In genomic region chr10:122089343-122090015, GRCh38 we compare ENCODE assay signal across 17 cellular contexts.
DNase-seq lines count a peak whose midpoint lies in the region; ATAC-seq and TF ChIP-seq lines count a peak whose summit lies in the region.
"Had no signal": no experiment of that assay in that cellular context is flagged by ENCODE, and none has a peak within 500 bp of the region (broad histone marks: within the 10 kb centered on the region; RNA-seq: fewer than 3 reads in every experiment).

No MANE protein-coding gene starts in this region.

- no peak overlapping the region for H3K4me3 ChIP-seq in esophagus squamous epithelium
- peak overlapping the region in 1 of 7 experiments; percentile 39 for H3K4me3 ChIP-seq in skin epidermis
- no peak overlapping the region for H3K4me3 ChIP-seq in uterus
- H3K4me3 ChIP-seq: GM12878, right atrium auricular region had no signal

- peak in 2 of 6 experiments; percentile 7 to 30 for TF ChIP-seq CTCF in esophagus squamous epithelium (IDR thresholded peaks at IDR 0.05)
- TF ChIP-seq CTCF in GM13977 (IDR thresholded peaks at IDR 0.05; ENCODE audit: extremely low read depth, insufficient read depth, missing control alignments): no peak
- TF ChIP-seq CTCF in WTC11 (IDR thresholded peaks at IDR 0.05): no peak
- TF ChIP-seq CTCF in uterus (IDR thresholded peaks at IDR 0.05): no peak

- CTCF ChIA-PET in WTC11 (lab: Charles Lee): interaction anchor here (0.7 kb wide), 1 partner anchor 179 kb away, joined by 3 read pairs; no protein-coding TSS in a partner anchor

- intact Hi-C loops in esophagus squamous epithelium (cut with DNase I) (no loop called here), uterus (cut with DNase I; ENCODE audit: low total_unique reads) (no loop called here)

- no peak for ATAC-seq in WTC11
- ATAC-seq: activated CD4-positive, CD25-positive, alpha-beta regulatory T cell treated with anti-CD3 and anti-CD28 coated beads, Interleukin-2, amount 50 U/mL, for 24 hours; GM12878 had no signal

- peak overlapping the region; percentile 54 to 86 (median 76) for H3K27ac ChIP-seq in esophagus squamous epithelium
- peak overlapping the region in 15 of 21 experiments; percentile 1 to 84 (median 50) for H3K27ac ChIP-seq in skin epidermis
- H3K27ac ChIP-seq in uterus: no peak overlapping the region
- H3K27ac ChIP-seq: right atrium auricular region had no signal

- H3K27me3 ChIP-seq in esophagus squamous epithelium: no peaks in the 10 kb centered on the region
- H3K27me3 ChIP-seq in uterus: no peaks in the 10 kb centered on the region
- H3K27me3 ChIP-seq: BE2C, right atrium auricular region had no signal

- WGBS in esophagus squamous epithelium, 2 donors: 43 to 49% methylated on average over 9 of the region's 9 CpGs

- no peaks in the 10 kb centered on the region for H3K4me1 Mint-ChIP-seq in WTC11

- no peak overlapping the region for H3K27ac Mint-ChIP-seq in WTC11
- H3K27ac Mint-ChIP-seq: mesothelial cell of epicardium; T-helper 1 cell treated with Interleukin-12 subunit alpha and Interleukin-12 subunit beta and Interleukin-4 antibody, amounts not matched to agents 30 μg/mL and 1 μg/mL, for 36 hours had no signal

- DNase-seq in LHCN-M2 (ENCODE audit: low read depth) (peak; percentile 88), RKO (ENCODE audit: low spot score) (peak; percentile 10), esophagus squamous epithelium (lab: John Stamatoyannopoulos, UW) (no peak), GM13977 (ENCODE audit: low spot score) (no peak), WTC11 (ENCODE audit: low spot score) (no peak), uterus (no peak)
- DNase-seq: BE2C, NCI-H1092, NCI-H748 treated with DMSO at 0.1 percent for 48 hours, RPMI8226 had no signal

- TF ChIP-seq POLR2A in esophagus squamous epithelium (IDR thresholded peaks at IDR 0.05): no peak
- no peak for TF ChIP-seq POLR2A in uterus (IDR thresholded peaks at IDR 0.05)

- in situ Hi-C loops in GM13977 (cut with MboI; ENCODE audit: low pct_unique_long_range_greater_than_20kb, low sequenced_read_pairs, unreplicated experiment): no loop called here

- H3K27me3 Mint-ChIP-seq in WTC11 (ENCODE audit: low read depth): no peaks in the 10 kb centered on the region; the same call in 1 of the 2 replicates

- H3K36me3 ChIP-seq in esophagus squamous epithelium (peaks cover 0 to 50% (median 0%) of the 10 kb centered on the region in 3 donors), uterus (no peaks in the 10 kb centered on the region)
- H3K36me3 ChIP-seq: BE2C had no signal

- POLR2A ChIA-PET in WTC11 (lab: Charles Lee): no interaction called here

- H3K4me3 Mint-ChIP-seq in WTC11: no peak overlapping the region
- H3K4me3 Mint-ChIP-seq: mesothelial cell of epicardium; neural crest cell; T-helper 1 cell treated with Interleukin-12 subunit alpha and Interleukin-12 subunit beta and Interleukin-4 antibody, amounts not matched to agents 30 μg/mL and 1 μg/mL, for 36 hours had no signal

- H3K4me1 ChIP-seq in esophagus squamous epithelium (peaks cover 11 to 62% (median 37%) of the 10 kb centered on the region in 3 donors), uterus (no peaks in the 10 kb centered on the region)
- H3K4me1 ChIP-seq: BE2C had no signal

- H3K36me3 Mint-ChIP-seq in WTC11: no peaks in the 10 kb centered on the region
- H3K36me3 Mint-ChIP-seq: mesothelial cell of epicardium had no signal

- no peaks in the 10 kb centered on the region for H3K9me3 Mint-ChIP-seq in WTC11
- H3K9me3 Mint-ChIP-seq: mesothelial cell of epicardium; neural crest cell; T-helper 1 cell treated with Interleukin-12 subunit alpha and Interleukin-12 subunit beta and Interleukin-4 antibody, amounts not matched to agents 30 μg/mL and 1 μg/mL, for 36 hours had no signal

- H3K9me3 ChIP-seq in esophagus squamous epithelium: no peaks in the 10 kb centered on the region
- no peaks in the 10 kb centered on the region for H3K9me3 ChIP-seq in uterus
- H3K9me3 ChIP-seq: BE2C, right atrium auricular region had no signal

TF ChIP-seq in WTC11, 78 proteins besides CTCF, POLR2A, EP300 and RAD21:
- TF ChIP-seq ZNF532 (CRISPR knock-in tag; IDR thresholded peaks at IDR 0.05; ENCODE audit: borderline replicate concordance): no peak
- TF ChIP-seq ZNF317 (CRISPR knock-in tag; IDR thresholded peaks at IDR 0.05; ENCODE audit: borderline replicate concordance, low read depth): no peak
- TF ChIP-seq ATF2 (CRISPR knock-in tag; IDR thresholded peaks at IDR 0.05; ENCODE audit: borderline replicate concordance, low read depth): no peak
- TF ChIP-seq USF2 (CRISPR knock-in tag; IDR thresholded peaks at IDR 0.05): no peak
- TF ChIP-seq GRHL2 (CRISPR knock-in tag; IDR thresholded peaks at IDR 0.05; ENCODE audit: insufficient replicate concordance, severe bottlenecking): no peak
- TF ChIP-seq ZMAT4 (CRISPR knock-in tag; IDR thresholded peaks at IDR 0.05): no peak
- TF ChIP-seq RORB (CRISPR knock-in tag; IDR thresholded peaks at IDR 0.05): no peak
- TF ChIP-seq CBFB (CRISPR knock-in tag; IDR thresholded peaks at IDR 0.05; ENCODE audit: low read depth): no peak

Comparison
In these comparisons a context has a peak if more than half of its experiments do, and no peak if none do; other contexts are left out.
1. DNase-seq: peak in LHCN-M2 (single experiment) and RKO (single experiment); none in esophagus squamous epithelium (single experiment), GM13977 (single experiment), WTC11 (single experiment) and uterus (0 of 2).
2. H3K27ac ChIP-seq: peak in esophagus squamous epithelium (4 of 4) and skin epidermis (15 of 21); none in uterus (0 of 2).